ENCODE assay signal across 8 cellular contexts in the genomic region with DNA sequence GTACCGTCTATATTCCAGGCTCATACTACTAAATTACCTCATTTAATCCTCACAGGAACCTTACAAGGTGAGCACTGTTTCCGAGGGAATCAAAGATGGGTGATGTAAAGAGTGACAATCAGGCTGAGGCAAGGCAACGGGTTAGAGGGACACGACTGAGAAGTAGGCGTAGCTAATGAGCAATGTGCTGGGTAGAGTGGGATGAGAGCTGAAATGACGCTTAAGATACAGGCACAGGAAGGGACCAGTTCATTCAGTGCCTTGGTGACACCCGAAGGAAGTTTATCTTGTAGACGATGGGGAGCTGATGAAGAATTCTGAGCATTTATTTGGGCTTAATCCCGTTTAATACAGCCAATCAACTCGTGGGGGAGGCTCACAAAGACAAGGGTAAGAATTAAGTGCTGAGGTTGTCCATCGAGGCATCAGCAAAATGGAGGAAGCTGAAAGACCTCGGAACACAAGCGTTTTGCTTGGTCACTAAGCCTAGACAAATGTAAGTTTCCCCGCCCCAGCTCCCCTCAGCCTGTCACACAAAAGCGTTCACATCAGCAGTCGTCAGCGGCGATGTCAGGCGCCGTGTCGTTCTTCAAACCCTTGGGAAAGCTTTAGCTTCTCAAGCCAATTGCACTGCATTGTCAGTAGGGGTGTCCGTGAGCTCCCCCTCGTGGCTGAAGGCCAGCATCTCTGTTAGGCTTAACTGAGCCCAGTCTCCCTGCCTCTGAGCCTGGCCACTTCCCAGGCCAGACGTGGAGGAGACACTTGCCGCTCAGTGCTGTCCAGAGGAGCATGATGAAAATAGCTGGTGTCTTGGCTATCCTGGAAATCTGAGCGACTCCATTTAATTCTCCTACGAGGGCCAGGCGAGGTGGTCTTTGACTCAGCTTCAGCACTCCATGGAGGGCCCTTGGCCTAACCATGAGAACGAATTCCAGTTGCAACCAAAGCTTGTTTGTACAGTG.
A peak's percentile ranks its signal among the peaks of the same experiment; 100 is the strongest.
DNase-seq lines count a peak whose midpoint lies in the region; ATAC-seq lines count a peak whose summit lies in the region.

No MANE protein-coding gene starts in this region.

- DNase-seq in SIG-M5 treated with dmso at 0.1 percent for 504 hours (lab: John Stamatoyannopoulos, UW; ENCODE audit: unreplicated experiment) (peak; percentile 71), SIG-M5 (lab: John Stamatoyannopoulos, UW) (no peak), NCI-H1436 (lab: John Stamatoyannopoulos, UW) (peak; percentile 97), T-helper 2 cell (peak in 3 of 5 experiments; percentile 7 to 63 (median 45)), astrocyte of the hippocampus (ENCODE audit: low read depth, low spot score) (peak; percentile 94), iPS DF 6.9 (ENCODE audit: low read depth, low spot score) (peak; percentile 54)

- no peak overlapping the region for H3K4me3 ChIP-seq in iPS DF 6.9 (ENCODE audit: low read length)
- H3K4me3 ChIP-seq in skeletal muscle tissue (ENCODE audit: low read length in 3 of 3): peak overlapping the region; percentile 46 to 59 (median 49)

- H3K27ac ChIP-seq in iPS DF 6.9 (ENCODE audit: low read length): no peak overlapping the region
- no peak overlapping the region for H3K27ac ChIP-seq in skeletal muscle tissue (ENCODE audit: low read depth, low read length)

- H3K4me1 ChIP-seq in iPS DF 6.9 (ENCODE audit: control insufficient read depth, insufficient read depth, low read length) (no peaks in the 10 kb centered on the region), skeletal muscle tissue (ENCODE audit: control insufficient read depth in 3 of 3, insufficient read depth in 3 of 3, low read length in 3 of 3) (peaks cover 3 to 4% (median 4%) of the 10 kb centered on the region in 3 donors)

- H3K9ac ChIP-seq in skeletal muscle tissue (ENCODE audit: low read depth in 1 of 3, low read length in 3 of 3): no peak overlapping the region

- peak; percentile 100 for ATAC-seq in HG02884 (IDR thresholded peaks at IDR 0.05; ENCODE audit: unreplicated experiment)

- no peaks in the 10 kb centered on the region for H3K27me3 ChIP-seq in iPS DF 6.9 (ENCODE audit: control insufficient read depth, insufficient read depth, low read length)
- peaks cover 0 to 2% (median 0%) of the 10 kb centered on the region in 3 donors for H3K27me3 ChIP-seq in skeletal muscle tissue (ENCODE audit: control insufficient read depth in 3 of 3, insufficient read depth in 3 of 3, low read length in 3 of 3)

- no CpG with 5 or more reads among the region's 29 CpGs for WGBS in iPS DF 6.9 (ENCODE audit: insufficient coverage, insufficient read length)

- H3K9me3 ChIP-seq in iPS DF 6.9 (ENCODE audit: control insufficient read depth, insufficient read depth, low read length): no peaks in the 10 kb centered on the region
- H3K9me3 ChIP-seq in skeletal muscle tissue (ENCODE audit: control insufficient read depth in 3 of 3, low read length in 3 of 3): peaks cover 0 to 3% (median 0%) of the 10 kb centered on the region in 3 donors

- H3K36me3 ChIP-seq in iPS DF 6.9 (ENCODE audit: control insufficient read depth, insufficient read depth, low read length) (no peaks in the 10 kb centered on the region), skeletal muscle tissue (ENCODE audit: control insufficient read depth in 3 of 3, insufficient read depth in 3 of 3, low read length in 3 of 3) (no peaks in the 10 kb centered on the region)
